Comparison of ENCODE assay signal across 8 cellular contexts in genomic region chr2:105373895-105374401, GRCh38. TPM values are rescaled to one million over a fixed set of nuclear protein-coding genes. Genes with fewer than 3 reads are reported as not detected.
A peak's percentile ranks its signal among the peaks of the same experiment; 100 is the strongest.
DNase-seq lines count a peak whose midpoint lies in the region; ATAC-seq and TF ChIP-seq lines count a peak whose summit lies in the region.

No MANE protein-coding gene starts in this region.

- peak; percentile 3 for ATAC-seq in Right ventricle myocardium superior (ENCODE audit: poor library complexity)
- no peak for ATAC-seq in Right ventricle myocardium inferior
- ATAC-seq in HG03108 (IDR thresholded peaks at IDR 0.05; ENCODE audit: unreplicated experiment), result peak; percentile 53

- peak overlapping the region; percentile 71 for H3K27ac ChIP-seq in stomach smooth muscle (ENCODE audit: low read length)

- peaks cover 14 to 20% of the 10 kb centered on the region in 2 donors for H3K36me3 ChIP-seq in stomach smooth muscle (ENCODE audit: control insufficient read depth in 2 of 2, insufficient read depth in 2 of 2, low read length in 2 of 2)

- H3K27me3 ChIP-seq in stomach smooth muscle (ENCODE audit: control insufficient read depth in 1 of 2, insufficient read depth in 2 of 2, low read length in 2 of 2), result no peaks in the 10 kb centered on the region

- H3K4me1 ChIP-seq in stomach smooth muscle (ENCODE audit: control insufficient read depth, insufficient read depth, low read length), result peaks cover 88% of the 10 kb centered on the region

- DNase-seq in Right ventricle myocardium superior (no peak), Right ventricle myocardium inferior (ENCODE audit: missing footprints) (no peak), choroid plexus epithelial cell (ENCODE audit: low read depth) (peak; percentile 41), NCI-H1092 treated with DMSO at 0.1 percent for 48 hours (lab: John Stamatoyannopoulos, UW) (no peak), iPS-NIHi7 (ENCODE audit: extremely low spot score) (no peak)
- DNase-seq in stimulated activated CD4-positive, alpha-beta T cell treated with anti-CD3 and anti-CD28 coated beads, Interleukin-4, amount 100 ng/mL, for 1 hour, result no peak

- H3K9me3 ChIP-seq in stomach smooth muscle (ENCODE audit: control insufficient read depth in 2 of 2, low read length in 2 of 2), result no peaks in the 10 kb centered on the region

- intact Hi-C loops in Right ventricle myocardium superior (cut with DNase I) (loop anchor here (5.0 kb wide), 1 partner anchor 148 kb away; no protein-coding TSS in a partner anchor), Right ventricle myocardium inferior (cut with DNase I) (loop anchor here (5.0 kb wide), 1 partner anchor 123 kb away; no protein-coding TSS in a partner anchor)

- H3K4me3 ChIP-seq in choroid plexus epithelial cell (ENCODE audit: low read depth, low read length) (no peak overlapping the region), stomach smooth muscle (ENCODE audit: low read length in 2 of 2) (peak overlapping the region in 1 of 2 donors; percentile 15)

- no peak for TF ChIP-seq CTCF in choroid plexus epithelial cell (conservative IDR thresholded peaks at IDR 0.05; ENCODE audit: low read depth, low read length)

- peak overlapping the region in 1 of 2 donors; percentile 31 for H3K9ac ChIP-seq in stomach smooth muscle (ENCODE audit: low read length in 2 of 2)

RNA-seq across cellular contexts. Expression of gene FHL2, which starts 24.9 kb away (rescaled TPM):
- total RNA-seq in Right ventricle myocardium superior (1,567 TPM), Right ventricle myocardium inferior (1,619 TPM)

RNA-seq across cellular contexts. Expression of gene C2orf49, which starts 36.6 kb away (rescaled TPM):
- total RNA-seq in Right ventricle myocardium superior (18.7 TPM), Right ventricle myocardium inferior (16.7 TPM)

RNA-seq across cellular contexts. Expression of gene TGFBRAP1, which starts 44.4 kb away (rescaled TPM):
- total RNA-seq in Right ventricle myocardium superior (8.6 TPM), Right ventricle myocardium inferior (10.3 TPM)
